ENCODE assay signal across 1 cellular context in genomic region chr18:34709631-34710429, GRCh38.
TF ChIP-seq lines count a peak whose summit lies in the region.

DTNA (plus strand) TSS chr18:34710298; CDS start chr18:34755977, 45,679 bp downstream.

TF ChIP-seq in HepG2, 621 proteins besides CTCF, POLR2A, EP300 and RAD21 (continued from another document):
- TF ChIP-seq, protein P1, sequence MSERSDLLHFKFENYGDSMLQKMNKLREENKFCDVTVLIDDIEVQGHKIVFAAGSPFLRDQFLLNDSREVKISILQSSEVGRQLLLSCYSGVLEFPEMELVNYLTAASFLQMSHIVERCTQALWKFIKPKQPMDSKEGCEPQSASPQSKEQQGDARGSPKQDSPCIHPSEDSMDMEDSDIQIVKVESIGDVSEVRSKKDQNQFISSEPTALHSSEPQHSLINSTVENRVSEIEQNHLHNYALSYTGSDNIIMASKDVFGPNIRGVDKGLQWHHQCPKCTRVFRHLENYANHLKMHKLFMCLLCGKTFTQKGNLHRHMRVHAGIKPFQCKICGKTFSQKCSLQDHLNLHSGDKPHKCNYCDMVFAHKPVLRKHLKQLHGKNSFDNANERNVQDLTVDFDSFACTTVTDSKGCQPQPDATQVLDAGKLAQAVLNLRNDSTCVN (CRISPR knock-in tag; IDR thresholded peaks at IDR 0.05; ENCODE audit: borderline replicate concordance): no peak
- TF ChIP-seq SIX4 (CRISPR knock-in tag; IDR thresholded peaks at IDR 0.05) (no peak), GATA4 (IDR thresholded peaks at IDR 0.05; ENCODE audit: borderline replicate concordance, low read depth) (no peak), NFATC3 (CRISPR knock-in tag; IDR thresholded peaks at IDR 0.05) (no peak), ZNF605 (CRISPR knock-in tag; IDR thresholded peaks at IDR 0.05) (no peak), GPN1 (CRISPR knock-in tag; IDR thresholded peaks at IDR 0.05; ENCODE audit: borderline replicate concordance) (no peak), PHF5A (CRISPR knock-in tag; IDR thresholded peaks at IDR 0.05; ENCODE audit: low read depth, unreplicated experiment) (no peak), REL (CRISPR knock-in tag; conservative IDR thresholded peaks at IDR 0.05) (no peak), ZNF263 (CRISPR knock-in tag; IDR thresholded peaks at IDR 0.05) (no peak), STAG1 (CRISPR knock-in tag; IDR thresholded peaks at IDR 0.05) (no peak)
